20 cellular contexts compared by ENCODE assay signal in the genomic region with DNA sequence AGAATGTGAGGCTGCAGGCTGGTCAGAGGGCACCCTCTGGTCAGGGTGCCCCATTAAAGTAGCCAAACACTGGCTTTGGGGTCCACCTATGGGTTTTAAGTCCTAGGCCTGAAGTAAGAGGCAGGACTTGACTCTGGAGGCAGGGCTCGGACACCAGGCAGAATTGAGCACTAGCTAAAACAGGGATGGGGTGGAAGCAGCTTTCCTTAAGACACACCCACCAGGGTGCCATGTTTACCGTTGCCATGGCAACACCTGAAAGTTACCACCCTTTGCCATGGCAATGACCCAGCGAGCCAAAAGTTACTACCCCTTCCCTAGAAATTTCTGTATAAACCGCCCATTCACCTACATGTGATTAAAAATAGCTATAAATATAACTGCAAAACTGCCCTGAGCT. TPM values are rescaled to one million over a fixed set of nuclear protein-coding genes. Genes with fewer than 3 reads are reported as not detected.
DNase-seq lines count a peak whose midpoint lies in the region; ATAC-seq and TF ChIP-seq lines count a peak whose summit lies in the region.
"Had no signal": no experiment of that assay in that cellular context is flagged by ENCODE, and none has a peak within 500 bp of the region (broad histone marks: within the 10 kb centered on the region; RNA-seq: fewer than 3 reads in every experiment).

No MANE protein-coding gene starts in this region.

- no peaks in the 10 kb centered on the region for H3K36me3 ChIP-seq in endodermal cell (ENCODE audit: control insufficient read depth, insufficient read depth, low read length)

- H3K9me3 Mint-ChIP-seq in activated CD8-positive, alpha-beta memory T cell treated with anti-CD3 and anti-CD28 coated beads, Interleukin-2, amount 10 ng/mL, durations not matched to agents 7 days and 5 days (ENCODE audit: low read depth): no peaks in the 10 kb centered on the region
- H3K9me3 Mint-ChIP-seq in endodermal cell: no peaks in the 10 kb centered on the region
- H3K9me3 Mint-ChIP-seq: CD4-positive, alpha-beta T cell; HFFc6; T-helper 1 cell treated with Interleukin-12 subunit alpha and Interleukin-12 subunit beta and Interleukin-4 antibody, amounts not matched to agents 30 μg/mL and 1 μg/mL, for 36 hours had no signal

- H3K27me3 Mint-ChIP-seq in activated CD8-positive, alpha-beta memory T cell treated with anti-CD3 and anti-CD28 coated beads, Interleukin-2, amount 10 ng/mL, durations not matched to agents 7 days and 5 days: peaks cover 6% of the 10 kb centered on the region
- H3K27me3 Mint-ChIP-seq in endodermal cell (ENCODE audit: insufficient read depth): peaks cover 10% of the 10 kb centered on the region

- no peaks in the 10 kb centered on the region for H3K4me1 ChIP-seq in endodermal cell (ENCODE audit: control insufficient read depth, insufficient read depth, low read length)

- H3K27me3 ChIP-seq in endodermal cell (ENCODE audit: control insufficient read depth, insufficient read depth, low read length, poor library complexity, severe bottlenecking): no peaks in the 10 kb centered on the region

- peak; percentile 30 for DNase-seq in activated CD8-positive, alpha-beta memory T cell treated with anti-CD3 and anti-CD28 coated beads for 24 hours
- DNase-seq in activated CD8-positive, alpha-beta memory T cell treated with anti-CD3 and anti-CD28 coated beads, Interleukin-2, amount 10 ng/mL, durations not matched to agents 7 days and 5 days: no peak
- DNase-seq in M059J (ENCODE audit: low read depth) (peak; percentile 24), endodermal cell (peak; percentile 84), mesenteric fat pad (ENCODE audit: low spot score) (peak; percentile 47), substantia nigra (lab: John Stamatoyannopoulos, UW) (no peak), GM19238 (ENCODE audit: insufficient read length, low spot score) (no peak)
- DNase-seq: AML-193; CD4-positive, alpha-beta T cell; HFFc6; MM.1S; NCI-H1105 treated with DMSO at 0.1 percent for 48 hours; NCI-H187; NCI-H524 treated with DMSO at 0.1 percent for 48 hours; NK-92 treated with Interleukin-12 subunit alpha and Interleukin-12 subunit beta, amount 100 ng/mL, for 24 hours; PC-3 had no signal

- H3K27ac ChIP-seq in endodermal cell (ENCODE audit: low read depth, low read length): no peak overlapping the region
- H3K27ac ChIP-seq in substantia nigra (ENCODE audit: low read depth, low read length, poor library complexity, severe bottlenecking): no peak overlapping the region
- H3K27ac ChIP-seq: HL-60, KMS-11 had no signal

- no peak overlapping the region for H3K27ac Mint-ChIP-seq in activated CD8-positive, alpha-beta memory T cell treated with anti-CD3 and anti-CD28 coated beads, Interleukin-2, amount 10 ng/mL, durations not matched to agents 7 days and 5 days
- no peak overlapping the region for H3K27ac Mint-ChIP-seq in endodermal cell
- H3K27ac Mint-ChIP-seq: CD4-positive, alpha-beta T cell; HFFc6; T-helper 1 cell treated with Interleukin-12 subunit alpha and Interleukin-12 subunit beta and Interleukin-4 antibody, amounts not matched to agents 30 μg/mL and 1 μg/mL, for 36 hours had no signal

- no peaks in the 10 kb centered on the region for H3K36me3 Mint-ChIP-seq in activated CD8-positive, alpha-beta memory T cell treated with anti-CD3 and anti-CD28 coated beads, Interleukin-2, amount 10 ng/mL, durations not matched to agents 7 days and 5 days
- no peaks in the 10 kb centered on the region for H3K36me3 Mint-ChIP-seq in endodermal cell (ENCODE audit: low read depth)

- 58 to 64% methylated on average over 4 of the region's 4 CpGs for WGBS in endodermal cell (ENCODE audit: insufficient coverage in 1 of 2, insufficient read length in 1 of 2), 2 experiments

- no peaks in the 10 kb centered on the region for H3K9me3 ChIP-seq in endodermal cell (ENCODE audit: control insufficient read depth, low read length)

- no peaks in the 10 kb centered on the region for H3K4me1 Mint-ChIP-seq in activated CD8-positive, alpha-beta memory T cell treated with anti-CD3 and anti-CD28 coated beads, Interleukin-2, amount 10 ng/mL, durations not matched to agents 7 days and 5 days
- H3K4me1 Mint-ChIP-seq in endodermal cell: peaks cover 7% of the 10 kb centered on the region

- CTCF ChIA-PET in activated CD8-positive, alpha-beta memory T cell treated with anti-CD3 and anti-CD28 coated beads, Interleukin-2, amount 10 ng/mL, durations not matched to agents 7 days and 5 days (lab: Charles Lee): no interaction called here

- H3K4me3 Mint-ChIP-seq in activated CD8-positive, alpha-beta memory T cell treated with anti-CD3 and anti-CD28 coated beads, Interleukin-2, amount 10 ng/mL, durations not matched to agents 7 days and 5 days: no peak overlapping the region
- H3K4me3 Mint-ChIP-seq in endodermal cell: no peak overlapping the region
- H3K4me3 Mint-ChIP-seq: CD4-positive, alpha-beta T cell; HFFc6; T-helper 1 cell treated with Interleukin-12 subunit alpha and Interleukin-12 subunit beta and Interleukin-4 antibody, amounts not matched to agents 30 μg/mL and 1 μg/mL, for 36 hours had no signal

- H3K4me3 ChIP-seq in endodermal cell (ENCODE audit: low read length): no peak overlapping the region

- no peak overlapping the region for H3K9ac ChIP-seq in endodermal cell (ENCODE audit: extremely low read depth, low read length, poor library complexity, severe bottlenecking)
- H3K9ac ChIP-seq: KMS-11 had no signal

- no peak for TF ChIP-seq CTCF in endodermal cell (conservative IDR thresholded peaks at IDR 0.05)

- no peak for ATAC-seq in activated CD8-positive, alpha-beta memory T cell treated with anti-CD3 and anti-CD28 coated beads, Interleukin-2, amount 10 ng/mL, durations not matched to agents 7 days and 5 days
- ATAC-seq in HG02884 (IDR thresholded peaks at IDR 0.05; ENCODE audit: unreplicated experiment): no peak
- ATAC-seq: PC-3 had no signal

RNA-seq across cellular contexts. Expression of a gene that starts 27.4 kb away (rescaled TPM):
- 100 to 1,000 TPM; 108 to 162 TPM for total RNA-seq in activated CD8-positive, alpha-beta memory T cell treated with anti-CD3 and anti-CD28 coated beads, Interleukin-2, amount 10 ng/mL, durations not matched to agents 7 days and 5 days
- total RNA-seq in M059J (2014; rRNA removed; shearing (Covaris generic)): 36.2 and 42.8 TPM in 2 replicates
- total RNA-seq in endodermal cell: 100 to 1,000 TPM; 146 to 199 TPM
- polyA plus RNA-seq in endodermal cell (2013, experiment 1 of 2): 156 TPM
- polyA plus RNA-seq in endodermal cell (2013, experiment 2 of 2): 138 TPM
- total RNA-seq in mesenteric fat pad: 99.8 TPM

Comparison
In these comparisons a context has a peak if more than half of its experiments do, and no peak if none do; other contexts are left out.
1. DNase-seq: peak in activated CD8-positive, alpha-beta memory T cell treated with anti-CD3 and anti-CD28 coated beads for 24 hours (single experiment), M059J (single experiment), endodermal cell (single experiment) and mesenteric fat pad (single experiment); none in activated CD8-positive, alpha-beta memory T cell treated with anti-CD3 and anti-CD28 coated beads, Interleukin-2, amount 10 ng/mL, durations not matched to agents 7 days and 5 days (single experiment), substantia nigra (0 of 49) and GM19238 (single experiment).